ENCODE assay signal across 1 cellular context in genomic region chr1:211537253-211537652, GRCh38.
TF ChIP-seq lines count a peak whose summit lies in the region.

No MANE protein-coding gene starts in this region.

TF ChIP-seq in K562, 482 proteins besides CTCF, POLR2A, EP300 and RAD21 (continued from another document and continues in another):
- TF ChIP-seq CEBPZ (IDR thresholded peaks at IDR 0.05; ENCODE audit: borderline replicate concordance, low read depth, low read length) (no peak), SLC30A9 (CRISPR knock-in tag; IDR thresholded peaks at IDR 0.05) (no peak), CREB5 (CRISPR knock-in tag; IDR thresholded peaks at IDR 0.05) (no peak), PCBP2 (IDR thresholded peaks at IDR 0.05; ENCODE audit: low read depth, low read length, poor library complexity, severe bottlenecking) (no peak), SOX6 (IDR thresholded peaks at IDR 0.05) (no peak), ZNF347 (CRISPR knock-in tag; IDR thresholded peaks at IDR 0.05; ENCODE audit: low read depth) (no peak), ZNF436 (CRISPR knock-in tag; IDR thresholded peaks at IDR 0.05) (no peak), SMARCB1 (IDR thresholded peaks at IDR 0.05; ENCODE audit: insufficient read length, low read depth) (no peak), SIN3B (IDR thresholded peaks at IDR 0.05; ENCODE audit: low read depth) (no peak), PHF20 (IDR thresholded peaks at IDR 0.05; ENCODE audit: partially characterized antibody) (peak; percentile 64), ZNF197 (CRISPR knock-in tag; IDR thresholded peaks at IDR 0.05; ENCODE audit: low read depth) (no peak), HCFC1 (IDR thresholded peaks at IDR 0.05; ENCODE audit: low read depth, low read length) (no peak), ZNF639 (CRISPR knock-in tag; conservative IDR thresholded peaks at IDR 0.05 in 1 of 2, IDR thresholded peaks at IDR 0.05 in 1 of 2) (no peak), JUND (IDR thresholded peaks at IDR 0.05; ENCODE audit: borderline replicate concordance, low read depth, low read length) (peak; percentile 74), JUND (tag; IDR thresholded peaks at IDR 0.05; ENCODE audit: borderline replicate concordance, low read depth, low read length) (peak; percentile 78; the same call in 1 of the 3 replicates), FOSL1 (tag; conservative IDR thresholded peaks at IDR 0.05) (peak; percentile 74), POLR2H (tag; IDR thresholded peaks at IDR 0.05; ENCODE audit: low read depth) (no peak), RBFOX2 (IDR thresholded peaks at IDR 0.05; ENCODE audit: low read depth, low read length) (no peak), ZNF212 (CRISPR knock-in tag; IDR thresholded peaks at IDR 0.05) (no peak), BRF2 (IDR thresholded peaks at IDR 0.05; ENCODE audit: borderline replicate concordance, insufficient read depth, insufficient read length) (no peak), CBX3 (IDR thresholded peaks at IDR 0.05; ENCODE audit: borderline replicate concordance in 1 of 2, low read length in 2 of 2) (no peak), MAZ (CRISPR knock-in tag; conservative IDR thresholded peaks at IDR 0.05 in 1 of 2, IDR thresholded peaks at IDR 0.05 in 1 of 2) (peak in 1 of 2 experiments; percentile 63; a peak in 2 of 4 replicates), RBM34 (IDR thresholded peaks at IDR 0.05; ENCODE audit: borderline replicate concordance, insufficient read depth, low read length) (no peak), ILF3 (IDR thresholded peaks at IDR 0.05; ENCODE audit: borderline replicate concordance) (no peak), TBP (optimal IDR thresholded peaks at IDR 0.05; ENCODE audit: low read depth, low read length) (no peak), BRD4 (IDR thresholded peaks at IDR 0.05) (no peak), GTF3C2 (IDR thresholded peaks at IDR 0.05; ENCODE audit: borderline replicate concordance, extremely low read depth, insufficient read length) (no peak), TEAD2 (tag; IDR thresholded peaks at IDR 0.05) (no peak), HMG20B (CRISPR knock-in tag; IDR thresholded peaks at IDR 0.05) (no peak), SMC3 (conservative IDR thresholded peaks at IDR 0.05; ENCODE audit: insufficient read depth, low read depth, low read length) (no peak), TEAD1 (CRISPR knock-in tag; IDR thresholded peaks at IDR 0.05) (0 out of 4 replicates have a peak, but pooled peaks of 1 of the 2 experiments have one; percentile 56), ZNF395 (CRISPR knock-in tag; IDR thresholded peaks at IDR 0.05) (no peak), NELFE (IDR thresholded peaks at IDR 0.05; ENCODE audit: insufficient read depth, insufficient read length) (no peak), ZBTB11 (CRISPR knock-in tag; IDR thresholded peaks at IDR 0.05) (no peak), ARID4B (CRISPR knock-in tag; IDR thresholded peaks at IDR 0.05) (no peak), ID3 (CRISPR knock-in tag; IDR thresholded peaks at IDR 0.05) (no peak), ID3 (tag; IDR thresholded peaks at IDR 0.05) (no peak), NCOA2 (IDR thresholded peaks at IDR 0.05; ENCODE audit: partially characterized antibody in 2 of 2) (no peak), ZNF668 (CRISPR knock-in tag; IDR thresholded peaks at IDR 0.05) (no peak), ZNF263 (CRISPR knock-in tag; IDR thresholded peaks at IDR 0.05; ENCODE audit: borderline replicate concordance) (peak; percentile 60; the same call in 1 of the 2 replicates), RCOR1 (IDR thresholded peaks at IDR 0.05; ENCODE audit: borderline replicate concordance in 1 of 2, low read depth in 2 of 2, low read length in 2 of 2) (peak; percentile 65 to 88; a peak in 3 of 4 replicates)
